In genomic region chr5:132176543-132176945, GRCh38 we compare ENCODE assay signal across 10 cellular contexts. TPM values are rescaled to one million over a fixed set of nuclear protein-coding genes. Genes with fewer than 3 reads are reported as not detected.
DNase-seq lines count a peak whose midpoint lies in the region; ATAC-seq and TF ChIP-seq lines count a peak whose summit lies in the region.
"Had no signal": no experiment of that assay in that cellular context is flagged by ENCODE, and none has a peak within 500 bp of the region (broad histone marks: within the 10 kb centered on the region; RNA-seq: fewer than 3 reads in every experiment).

No MANE protein-coding gene starts in this region.

- TF ChIP-seq POLR2A in esophagus squamous epithelium (IDR thresholded peaks at IDR 0.05) (no peak), tibial nerve (IDR thresholded peaks at IDR 0.05) (no peak)

- no peaks in the 10 kb centered on the region for H3K27me3 ChIP-seq in CD8-positive, alpha-beta memory T cell (ENCODE audit: insufficient read depth, low read length, poor library complexity, severe bottlenecking)
- H3K27me3 ChIP-seq in esophagus squamous epithelium: no peaks in the 10 kb centered on the region
- no peaks in the 10 kb centered on the region for H3K27me3 ChIP-seq in tibial nerve

- no peaks in the 10 kb centered on the region for H3K9me3 ChIP-seq in CD8-positive, alpha-beta memory T cell (ENCODE audit: low read length)
- H3K9me3 ChIP-seq in esophagus squamous epithelium (no peaks in the 10 kb centered on the region), tibial nerve (no peaks in the 10 kb centered on the region)

- intact Hi-C loops in activated T-helper 2 cell treated with anti-CD3 and anti-CD28 coated beads, Interferon-gamma antibody, Interleukin-2, Interleukin-4, amounts not matched to agents 10 μg/mL and 5 μg/mL and 100 μg/mL, durations not matched to agents 14 hours and 24 hours and 36 hours (cut with micrococcal nuclease): loop anchor here (5.0 kb wide), 3 partner anchors 116 to 461 kb away; partner anchors contain the start of gene SLC22A4
- intact Hi-C loops in esophagus squamous epithelium (cut with DNase I): no loop called here

- H3K36me3 Mint-ChIP-seq in CD8-positive, alpha-beta memory T cell: peaks cover 0 to 6% (median 3%) of the 10 kb centered on the region in 3 donors
- H3K36me3 Mint-ChIP-seq in activated T-helper 2 cell treated with anti-CD3 and anti-CD28 coated beads, Interferon-gamma antibody, Interleukin-2, Interleukin-4, amounts not matched to agents 10 μg/mL and 5 μg/mL and 100 μg/mL, durations not matched to agents 14 hours and 24 hours and 36 hours (ENCODE audit: low read depth): peaks cover 18% of the 10 kb centered on the region

- H3K27ac ChIP-seq in CD8-positive, alpha-beta memory T cell (ENCODE audit: low read depth, low read length): peak overlapping the region; percentile 14
- H3K27ac ChIP-seq in esophagus squamous epithelium (no peak overlapping the region), tibial nerve (no peak overlapping the region)

- no peak for DNase-seq in CD8-positive, alpha-beta memory T cell
- DNase-seq in NAMALWA (ENCODE audit: low spot score): peak; percentile 81
- DNase-seq in activated T-helper 2 cell treated with anti-CD3 and anti-CD28 coated beads, Interferon-gamma antibody, Interleukin-2, Interleukin-4, amounts not matched to agents 10 μg/mL and 5 μg/mL and 100 μg/mL, durations not matched to agents 14 hours and 24 hours and 36 hours (ENCODE audit: low spot score): no peak
- DNase-seq in esophagus squamous epithelium (lab: John Stamatoyannopoulos, UW): no peak
- no peak for DNase-seq in NCI-H1105 treated with DMSO at 0.1 percent for 48 hours (lab: John Stamatoyannopoulos, UW)
- no peak for DNase-seq in tibial nerve (ENCODE audit: low spot score in 2 of 2)
- DNase-seq: COR-L47, NCI-H524 treated with DMSO at 0.1 percent for 48 hours had no signal

- no peaks in the 10 kb centered on the region for H3K36me3 ChIP-seq in CD8-positive, alpha-beta memory T cell (ENCODE audit: insufficient read depth, low read length)
- H3K36me3 ChIP-seq in esophagus squamous epithelium: no peaks in the 10 kb centered on the region
- H3K36me3 ChIP-seq in tibial nerve: no peaks in the 10 kb centered on the region

- peaks cover 11% of the 10 kb centered on the region for H3K4me1 ChIP-seq in CD8-positive, alpha-beta memory T cell (ENCODE audit: insufficient read depth, low read length)
- H3K4me1 ChIP-seq in esophagus squamous epithelium (peaks cover 0 to 7% (median 0%) of the 10 kb centered on the region in 3 donors), tibial nerve (peaks cover 0 to 18% (median 0%) of the 10 kb centered on the region in 4 donors)

- TF ChIP-seq CTCF in esophagus squamous epithelium (IDR thresholded peaks at IDR 0.05): no peak
- no peak for TF ChIP-seq CTCF in tibial nerve (IDR thresholded peaks at IDR 0.05)

- H3K27ac Mint-ChIP-seq in CD8-positive, alpha-beta memory T cell: peak overlapping the region in 2 of 8 donors; percentile 11 to 58
- peak overlapping the region; percentile 85 for H3K27ac Mint-ChIP-seq in activated T-helper 2 cell treated with anti-CD3 and anti-CD28 coated beads, Interferon-gamma antibody, Interleukin-2, Interleukin-4, amounts not matched to agents 10 μg/mL and 5 μg/mL and 100 μg/mL, durations not matched to agents 14 hours and 24 hours and 36 hours

- H3K4me3 ChIP-seq in CD8-positive, alpha-beta memory T cell (ENCODE audit: low read length): no peak overlapping the region
- H3K4me3 ChIP-seq in esophagus squamous epithelium (no peak overlapping the region), tibial nerve (no peak overlapping the region)

- CTCF ChIA-PET in CD8-positive, alpha-beta memory T cell (lab: Charles Lee): interaction anchor here (1.0 to 1.4 kb wide), 2 partner anchors 60 to 92 kb away, joined by 3 read pairs; no protein-coding TSS in a partner anchor

- POLR2A ChIA-PET in CD8-positive, alpha-beta memory T cell (lab: Charles Lee): interaction anchor here (0.7 kb wide), 1 partner anchor 619 kb away, joined by 3 read pairs; no protein-coding TSS in a partner anchor

- ATAC-seq in GM19395 (IDR thresholded peaks at IDR 0.05; ENCODE audit: unreplicated experiment) (peak; percentile 12), HG02763 (IDR thresholded peaks at IDR 0.05; ENCODE audit: unreplicated experiment) (no peak)

- peaks cover 0 to 5% of the 10 kb centered on the region in 2 donors for H3K27me3 Mint-ChIP-seq in CD8-positive, alpha-beta memory T cell
- peaks cover 2% of the 10 kb centered on the region for H3K27me3 Mint-ChIP-seq in activated T-helper 2 cell treated with anti-CD3 and anti-CD28 coated beads, Interferon-gamma antibody, Interleukin-2, Interleukin-4, amounts not matched to agents 10 μg/mL and 5 μg/mL and 100 μg/mL, durations not matched to agents 14 hours and 24 hours and 36 hours (ENCODE audit: low read depth)

- H3K4me1 Mint-ChIP-seq in CD8-positive, alpha-beta memory T cell: peaks cover 13 to 25% (median 21%) of the 10 kb centered on the region in 3 donors
- H3K4me1 Mint-ChIP-seq in activated T-helper 2 cell treated with anti-CD3 and anti-CD28 coated beads, Interferon-gamma antibody, Interleukin-2, Interleukin-4, amounts not matched to agents 10 μg/mL and 5 μg/mL and 100 μg/mL, durations not matched to agents 14 hours and 24 hours and 36 hours (ENCODE audit: low read depth): peaks cover 46% of the 10 kb centered on the region

- TF ChIP-seq EP300 in tibial nerve (IDR thresholded peaks at IDR 0.05): no peak

- H3K9me3 Mint-ChIP-seq in CD8-positive, alpha-beta memory T cell: peaks cover 0 to 5% (median 0%) of the 10 kb centered on the region in 5 donors
- peaks cover 3% of the 10 kb centered on the region for H3K9me3 Mint-ChIP-seq in activated T-helper 2 cell treated with anti-CD3 and anti-CD28 coated beads, Interferon-gamma antibody, Interleukin-2, Interleukin-4, amounts not matched to agents 10 μg/mL and 5 μg/mL and 100 μg/mL, durations not matched to agents 14 hours and 24 hours and 36 hours

- peak overlapping the region in 3 of 7 donors; percentile 0 to 40 (median 14) for H3K4me3 Mint-ChIP-seq in CD8-positive, alpha-beta memory T cell
- no peak overlapping the region for H3K4me3 Mint-ChIP-seq in activated T-helper 2 cell treated with anti-CD3 and anti-CD28 coated beads, Interferon-gamma antibody, Interleukin-2, Interleukin-4, amounts not matched to agents 10 μg/mL and 5 μg/mL and 100 μg/mL, durations not matched to agents 14 hours and 24 hours and 36 hours (ENCODE audit: low read depth)

- WGBS in esophagus squamous epithelium, 2 donors: 77 to 91% methylated on average over 3 to 5 of the region's 5 CpGs
- 74 to 82% methylated on average over 5 of the region's 5 CpGs for WGBS in tibial nerve, 2 donors

RNA-seq across cellular contexts. Expression of gene P4HA2, which starts 51.1 kb away (rescaled TPM):
- 1 to 10 TPM; 7.2 to 7.9 TPM for total RNA-seq in CD8-positive, alpha-beta memory T cell
- not detected for polyA plus RNA-seq in CD8-positive, alpha-beta memory T cell
- 44.9 and 47.0 TPM in 2 replicates for total RNA-seq in activated T-helper 2 cell treated with anti-CD3 and anti-CD28 coated beads, Interferon-gamma antibody, Interleukin-2, Interleukin-4, amounts not matched to agents 10 μg/mL and 5 μg/mL and 100 μg/mL, durations not matched to agents 14 hours and 24 hours and 36 hours
- total RNA-seq in esophagus squamous epithelium (10 to 100 TPM; 14.7 to 22.2 (median 16.7) TPM), tibial nerve (10 to 100 TPM; 15.9 to 26.9 (median 22.8) TPM)
